16 cellular contexts compared by ENCODE assay signal in the genomic region with DNA sequence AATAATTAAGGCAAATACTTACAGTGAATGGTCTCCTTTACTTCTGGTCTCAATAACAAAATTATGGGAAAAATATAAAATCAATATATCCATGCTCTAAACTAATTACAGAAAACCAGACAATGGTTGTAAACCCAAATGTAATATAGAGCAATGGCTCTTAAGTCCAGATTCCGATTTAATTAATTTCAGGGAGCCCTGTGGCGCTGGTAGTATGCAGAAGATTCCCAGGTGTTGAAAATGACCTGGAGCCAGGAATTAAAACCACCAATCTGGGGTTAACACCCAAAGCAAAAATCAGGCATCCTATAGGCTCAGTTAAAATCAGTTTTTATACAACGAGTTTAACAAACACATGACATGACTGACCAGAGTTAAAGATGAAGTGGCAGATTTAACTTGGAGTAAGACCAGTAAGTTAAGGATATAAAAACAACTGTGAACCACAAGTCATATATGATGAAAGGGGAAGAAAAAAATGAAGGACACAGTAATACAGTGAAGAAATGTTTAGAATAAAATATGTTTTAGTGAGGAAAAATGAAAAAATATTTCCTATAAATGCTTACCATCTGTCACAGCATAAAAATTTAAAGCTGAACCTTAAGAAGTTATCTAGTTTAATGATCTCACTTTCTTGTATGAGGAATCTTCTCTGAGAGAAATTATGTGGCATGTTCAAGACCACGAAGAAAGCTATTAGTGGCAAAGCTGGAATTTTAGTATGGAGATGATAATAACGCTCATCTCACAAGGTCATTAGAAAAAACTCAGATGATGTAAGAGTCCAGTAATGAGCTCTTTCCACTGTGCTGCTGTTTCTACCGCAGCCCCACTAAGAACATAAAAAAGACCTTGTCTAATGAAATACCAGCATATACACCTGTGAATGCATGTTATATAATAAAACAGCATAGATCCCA. TPM values are rescaled to one million over a fixed set of nuclear protein-coding genes. Genes with fewer than 3 reads are reported as not detected.
DNase-seq lines count a peak whose midpoint lies in the region; TF ChIP-seq lines count a peak whose summit lies in the region.
"Had no signal": no experiment of that assay in that cellular context is flagged by ENCODE, and none has a peak within 500 bp of the region (broad histone marks: within the 10 kb centered on the region; RNA-seq: fewer than 3 reads in every experiment).

No MANE protein-coding gene starts in this region.

- no peak for TF ChIP-seq CTCF in esophagus muscularis mucosa (IDR thresholded peaks at IDR 0.05)
- TF ChIP-seq CTCF in nephron (IDR thresholded peaks at IDR 0.05; ENCODE audit: unreplicated experiment in 3 of 3), result no peak
- TF ChIP-seq CTCF in uterus (IDR thresholded peaks at IDR 0.05), result no peak

- H3K9me3 Mint-ChIP-seq in nephron, result no peaks in the 10 kb centered on the region
- H3K9me3 Mint-ChIP-seq: activated T-helper 1 cell treated with anti-CD3 and anti-CD28 coated beads, Interleukin-12 subunit alpha, Interleukin-12 subunit beta, Interleukin-2, Interleukin-4 antibody, amounts not matched to agents 30 ng/mL and 10 ng/mL and 1 ng/mL, durations not matched to agents 14 hours and 24 hours and 36 hours; effector memory CD8-positive, alpha-beta T cell; T-helper 2 cell treated with Interferon-gamma antibody and Interleukin-4, amounts not matched to agents 5 μg/mL and 100 μg/mL, for 36 hours had no signal

- intact Hi-C loops in esophagus muscularis mucosa (cut with DNase I) (loop anchor here (2.0 kb wide), 1 partner anchor 48 kb away; the partner anchor contains the start of genes STRADB and TRAK2), uterus (cut with DNase I; ENCODE audit: low total_unique reads) (no loop called here)

- H3K4me1 Mint-ChIP-seq in nephron, result peaks cover 41% of the 10 kb centered on the region

- TF ChIP-seq POLR2A in esophagus muscularis mucosa (IDR thresholded peaks at IDR 0.05; ENCODE audit: low read depth) (no peak), uterus (IDR thresholded peaks at IDR 0.05) (no peak)

- H3K27me3 Mint-ChIP-seq in nephron (ENCODE audit: low read depth), result no peaks in the 10 kb centered on the region
- H3K27me3 Mint-ChIP-seq: effector memory CD8-positive, alpha-beta T cell had no signal

- TF ChIP-seq EP300 in esophagus muscularis mucosa (IDR thresholded peaks at IDR 0.05), result no peak

- H3K9ac ChIP-seq in SK-N-MC (ENCODE audit: insufficient read length), result peak overlapping the region; percentile 56

- no peaks in the 10 kb centered on the region for H3K9me3 ChIP-seq in SK-N-MC (ENCODE audit: low read depth, low read length)
- H3K9me3 ChIP-seq in esophagus muscularis mucosa, result no peaks in the 10 kb centered on the region
- H3K9me3 ChIP-seq in uterus, result no peaks in the 10 kb centered on the region

- 68% methylated on average over 6 of the region's 6 CpGs for WGBS in esophagus muscularis mucosa

- H3K27me3 ChIP-seq in esophagus muscularis mucosa, result no peaks in the 10 kb centered on the region
- H3K27me3 ChIP-seq in uterus, result no peaks in the 10 kb centered on the region

- H3K4me1 ChIP-seq in esophagus muscularis mucosa, result peaks cover 28 to 77% (median 68%) of the 10 kb centered on the region in 4 donors
- H3K4me1 ChIP-seq in uterus, result peaks cover 0 to 27% of the 10 kb centered on the region in 2 donors

- H3K4me3 ChIP-seq in SK-N-MC, result peak overlapping the region; percentile 79
- H3K4me3 ChIP-seq in esophagus muscularis mucosa, result no peak overlapping the region
- H3K4me3 ChIP-seq in uterus, result no peak overlapping the region
- H3K4me3 ChIP-seq: GM12878 had no signal

- H3K36me3 Mint-ChIP-seq in nephron (ENCODE audit: low read depth), result peaks cover 12% of the 10 kb centered on the region

- H3K4me3 Mint-ChIP-seq in nephron, result no peak overlapping the region
- H3K4me3 Mint-ChIP-seq: activated T-helper 1 cell treated with anti-CD3 and anti-CD28 coated beads, Interleukin-12 subunit alpha, Interleukin-12 subunit beta, Interleukin-2, Interleukin-4 antibody, amounts not matched to agents 30 ng/mL and 10 ng/mL and 1 ng/mL, durations not matched to agents 14 hours and 24 hours and 36 hours; effector memory CD8-positive, alpha-beta T cell; T-helper 2 cell treated with Interferon-gamma antibody and Interleukin-4, amounts not matched to agents 5 μg/mL and 100 μg/mL, for 36 hours had no signal

- DNase-seq in GM03348 (ENCODE audit: low spot score) (peak; percentile 42), SK-N-MC (ENCODE audit: low read depth, low spot score) (no peak), esophagus muscularis mucosa (ENCODE audit: extremely low spot score) (no peak), uterus (no peak), NCI-H510A (lab: John Stamatoyannopoulos, UW) (no peak), NCI-H1092 (lab: John Stamatoyannopoulos, UW) (no peak)
- DNase-seq in effector CD8-positive, alpha-beta T cell (lab: John Stamatoyannopoulos, UW), result no peak
- DNase-seq: effector memory CD8-positive, alpha-beta T cell; left cardiac atrium; stimulated activated naive CD8-positive, alpha-beta T cell treated with anti-CD3 and anti-CD28 coated beads, Interleukin-15, Interleukin-2, amounts not matched to agents 100 U/mL and 50 U/mL, for 24 hours had no signal

- peak overlapping the region; percentile 28 to 81 (median 74) for H3K27ac Mint-ChIP-seq in nephron
- H3K27ac Mint-ChIP-seq: activated T-helper 1 cell treated with anti-CD3 and anti-CD28 coated beads, Interleukin-12 subunit alpha, Interleukin-12 subunit beta, Interleukin-2, Interleukin-4 antibody, amounts not matched to agents 30 ng/mL and 10 ng/mL and 1 ng/mL, durations not matched to agents 14 hours and 24 hours and 36 hours; effector memory CD8-positive, alpha-beta T cell; T-helper 2 cell treated with Interferon-gamma antibody and Interleukin-4, amounts not matched to agents 5 μg/mL and 100 μg/mL, for 36 hours had no signal

- H3K36me3 ChIP-seq in SK-N-MC (ENCODE audit: insufficient read depth, low read length), result peaks cover 20% of the 10 kb centered on the region
- peaks cover under 1 to 17% (median 9%) of the 10 kb centered on the region in 4 donors for H3K36me3 ChIP-seq in esophagus muscularis mucosa
- no peaks in the 10 kb centered on the region for H3K36me3 ChIP-seq in uterus

- peak overlapping the region; percentile 83 for H3K27ac ChIP-seq in SK-N-MC
- peak overlapping the region; percentile 9 to 76 (median 22) for H3K27ac ChIP-seq in esophagus muscularis mucosa (replicated peaks in 1 of 4)
- H3K27ac ChIP-seq in uterus, result peak overlapping the region in 1 of 2 donors; percentile 30
- H3K27ac ChIP-seq: C4-2B, RWPE1 had no signal

RNA-seq across cellular contexts. Expression of gene FLACC1, which starts 45.8 kb away (rescaled TPM):
- total RNA-seq in esophagus muscularis mucosa (1 to 10 TPM; 1.2 to 5.1 (median 4.2) TPM), uterus (1 to 10 TPM in 2 of 4 donors, under 1 TPM in 1, not detected in 1; 0.26 to 2.0 (median 1.5) TPM)

RNA-seq across cellular contexts. Expression of gene TRAK2, which starts 48.3 kb away (rescaled TPM):
- total RNA-seq in esophagus muscularis mucosa, result 100 to 1,000 TPM in 2 of 4 donors, 10 to 100 TPM in 2; 73.1 to 114 (median 91.6) TPM
- 10 to 100 TPM; 31.8 to 54.9 (median 38.2) TPM for total RNA-seq in uterus

RNA-seq across cellular contexts. Expression of gene STRADB, which starts 48.6 kb away (rescaled TPM):
- total RNA-seq in esophagus muscularis mucosa (10 to 100 TPM; 13.6 to 15.6 (median 14.1) TPM), uterus (10 to 100 TPM in 3 of 4 donors, 1 to 10 TPM in 1; 5.4 to 27.2 (median 22.0) TPM)
